In the genomic region with DNA sequence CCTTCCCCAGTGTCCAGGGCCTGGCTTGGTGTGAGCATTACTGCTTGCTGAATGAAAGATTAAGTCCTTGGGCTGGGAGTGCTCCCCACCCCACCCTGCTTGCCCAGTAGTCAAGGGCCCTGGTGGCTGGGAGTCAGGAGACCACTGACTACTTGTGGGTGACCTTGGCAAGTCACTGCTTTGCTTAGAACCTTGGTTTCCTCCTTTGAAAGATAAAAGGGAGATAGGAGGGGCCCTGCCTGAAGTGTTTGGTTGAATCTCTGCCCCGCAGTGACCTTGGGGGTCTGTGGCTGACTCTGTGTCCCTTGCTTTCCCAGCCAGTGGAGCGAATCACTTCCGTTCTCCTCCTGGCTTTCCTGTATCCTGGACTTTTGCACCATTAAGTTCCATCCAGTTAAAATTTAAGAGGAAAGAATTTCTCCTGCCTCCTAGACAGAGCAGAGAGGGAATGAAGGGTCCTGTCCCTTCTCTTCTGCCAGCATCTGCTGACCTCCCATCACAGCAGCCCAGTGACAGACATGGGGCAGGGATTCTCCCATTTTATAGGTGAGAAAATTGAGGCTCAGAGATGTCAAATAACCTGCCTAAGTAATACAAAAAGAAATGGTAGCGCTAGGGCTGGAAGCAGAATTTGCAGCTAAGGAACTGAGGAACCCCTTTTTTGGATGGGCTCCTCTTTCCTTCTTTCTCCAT, we compare ENCODE assay signal across 20 cellular contexts. TPM values are rescaled to one million over a fixed set of nuclear protein-coding genes. Genes with fewer than 3 reads are reported as not detected.
A peak's percentile ranks its signal among the peaks of the same experiment; 100 is the strongest.
DNase-seq lines count a peak whose midpoint lies in the region; ATAC-seq and TF ChIP-seq lines count a peak whose summit lies in the region.
"Had no signal": no experiment of that assay in that cellular context is flagged by ENCODE, and none has a peak within 500 bp of the region (broad histone marks: within the 10 kb centered on the region; RNA-seq: fewer than 3 reads in every experiment).

No MANE protein-coding gene starts in this region.

- no peaks in the 10 kb centered on the region for H3K9me3 Mint-ChIP-seq in activated naive CD4-positive, alpha-beta T cell treated with anti-CD3 and anti-CD28 coated beads, Interleukin-2, amount 10 ng/mL, durations not matched to agents 7 days and 5 days
- H3K9me3 Mint-ChIP-seq: CD4-positive, alpha-beta T cell had no signal

- peak overlapping the region in 1 of 5 donors; percentile 27 for H3K9ac ChIP-seq in subcutaneous abdominal adipose tissue (ENCODE audit: low read length in 5 of 5)

- no peak for TF ChIP-seq CTCF in left ventricle myocardium inferior (IDR thresholded peaks at IDR 0.05; ENCODE audit: borderline replicate concordance)
- no peak for TF ChIP-seq CTCF in coronary artery (IDR thresholded peaks at IDR 0.05)

- intact Hi-C loops in left ventricle myocardium inferior (cut with micrococcal nuclease) (no loop called here), right cardiac atrium (cut with DNase I) (no loop called here)

- H3K9me3 ChIP-seq in left ventricle myocardium inferior (replicated peaks) (no peaks in the 10 kb centered on the region), right cardiac atrium (ENCODE audit: control insufficient read depth, low read length) (no peaks in the 10 kb centered on the region), mesodermal cell (ENCODE audit: control insufficient read depth, low read length) (no peaks in the 10 kb centered on the region), subcutaneous abdominal adipose tissue (ENCODE audit: control insufficient read depth in 5 of 5, low read length in 5 of 5) (no peaks in the 10 kb centered on the region)
- H3K9me3 ChIP-seq: Caco-2, SJCRH30 had no signal

- CTCF ChIA-PET in activated naive CD4-positive, alpha-beta T cell treated with anti-CD3 and anti-CD28 coated beads, Interleukin-2, amount 10 ng/mL, durations not matched to agents 7 days and 5 days (lab: Charles Lee), result no interaction called here

- 66% methylated on average over 4 of the region's 4 CpGs for WGBS in right cardiac atrium
- WGBS in mesodermal cell (ENCODE audit: insufficient coverage in 2 of 2), 2 experiments, result 81% methylated on average over 3 of the region's 4 CpGs; no CpG with 5 or more reads in 1 of the 2 experiments

- H3K4me1 ChIP-seq in left ventricle myocardium inferior, result peaks cover 80% of the 10 kb centered on the region
- peaks cover 3% of the 10 kb centered on the region for H3K4me1 ChIP-seq in right cardiac atrium (ENCODE audit: control insufficient read depth, insufficient read depth, low read length)
- H3K4me1 ChIP-seq in mesodermal cell (ENCODE audit: control insufficient read depth, insufficient read depth, low read length, poor library complexity, severe bottlenecking), result peaks cover 15% of the 10 kb centered on the region
- peaks cover 13 to 82% (median 66%) of the 10 kb centered on the region in 5 donors for H3K4me1 ChIP-seq in subcutaneous abdominal adipose tissue (ENCODE audit: control insufficient read depth in 5 of 5, insufficient read depth in 5 of 5, low read length in 5 of 5)
- H3K4me1 ChIP-seq: SJCRH30 had no signal

- peaks cover 64% of the 10 kb centered on the region for H3K27me3 Mint-ChIP-seq in activated naive CD4-positive, alpha-beta T cell treated with anti-CD3 and anti-CD28 coated beads, Interleukin-2, amount 10 ng/mL, durations not matched to agents 7 days and 5 days

- no peak for DNase-seq in left ventricle myocardium inferior
- no peak for DNase-seq in right cardiac atrium
- no peak for DNase-seq in coronary artery (ENCODE audit: low spot score)
- no peak for DNase-seq in HuH-7 (ENCODE audit: low spot score)
- DNase-seq in activated naive CD4-positive, alpha-beta T cell treated with anti-CD3 and anti-CD28 coated beads, Interleukin-2, amount 10 ng/mL, durations not matched to agents 7 days and 5 days, result no peak
- DNase-seq: Caco-2; CD4-positive, alpha-beta T cell; GF-D8; HCEC 1CT; KG1; NCI-H1417 treated with DMSO at 0.1 percent for 48 hours; NCI-H1930; NCI-H226; NCI-H524; PC-3; SJCRH30 had no signal

- H3K4me3 ChIP-seq in left ventricle myocardium inferior (no peak overlapping the region), right cardiac atrium (ENCODE audit: low read length) (no peak overlapping the region), coronary artery (no peak overlapping the region), mesodermal cell (ENCODE audit: extremely low read depth, insufficient read depth, low read length, poor library complexity, severe bottlenecking) (no peak overlapping the region), subcutaneous abdominal adipose tissue (ENCODE audit: low read depth in 1 of 5, low read length in 5 of 5) (no peak overlapping the region)
- H3K4me3 ChIP-seq: SJCRH30 had no signal

- H3K27ac ChIP-seq in left ventricle myocardium inferior (replicated peaks) (peak overlapping the region; percentile 87), right cardiac atrium (ENCODE audit: low read length) (no peak overlapping the region), coronary artery (peak overlapping the region; percentile 7 to 49), mesodermal cell (ENCODE audit: low read depth, low read length, severe bottlenecking) (peak overlapping the region; percentile 41), subcutaneous abdominal adipose tissue (ENCODE audit: low read depth, low read length) (peak overlapping the region; percentile 42)
- H3K27ac ChIP-seq: RWPE1, SJCRH30 had no signal

- H3K27me3 ChIP-seq in left ventricle myocardium inferior (ENCODE audit: low read depth), result no peaks in the 10 kb centered on the region
- no peaks in the 10 kb centered on the region for H3K27me3 ChIP-seq in right cardiac atrium (ENCODE audit: control insufficient read depth, insufficient read depth)
- H3K27me3 ChIP-seq in subcutaneous abdominal adipose tissue (ENCODE audit: control insufficient read depth in 5 of 5, insufficient read depth in 4 of 5, low read length in 5 of 5), result no peaks in the 10 kb centered on the region

- no peak overlapping the region for H3K4me3 Mint-ChIP-seq in activated naive CD4-positive, alpha-beta T cell treated with anti-CD3 and anti-CD28 coated beads, Interleukin-2, amount 10 ng/mL, durations not matched to agents 7 days and 5 days
- H3K4me3 Mint-ChIP-seq: CD4-positive, alpha-beta T cell had no signal

- H3K36me3 Mint-ChIP-seq in activated naive CD4-positive, alpha-beta T cell treated with anti-CD3 and anti-CD28 coated beads, Interleukin-2, amount 10 ng/mL, durations not matched to agents 7 days and 5 days, result no peaks in the 10 kb centered on the region

- peaks cover 2% of the 10 kb centered on the region for H3K4me1 Mint-ChIP-seq in activated naive CD4-positive, alpha-beta T cell treated with anti-CD3 and anti-CD28 coated beads, Interleukin-2, amount 10 ng/mL, durations not matched to agents 7 days and 5 days

- ATAC-seq in right cardiac atrium (no peak), GM19397 (IDR thresholded peaks at IDR 0.05; ENCODE audit: unreplicated experiment) (no peak)
- ATAC-seq: PC-3 had no signal

- no peak overlapping the region for H3K27ac Mint-ChIP-seq in activated naive CD4-positive, alpha-beta T cell treated with anti-CD3 and anti-CD28 coated beads, Interleukin-2, amount 10 ng/mL, durations not matched to agents 7 days and 5 days
- H3K27ac Mint-ChIP-seq: CD4-positive, alpha-beta T cell had no signal

- H3K36me3 ChIP-seq in left ventricle myocardium inferior (no peaks in the 10 kb centered on the region), mesodermal cell (ENCODE audit: control insufficient read depth, insufficient read depth, low read length) (no peaks in the 10 kb centered on the region), subcutaneous abdominal adipose tissue (ENCODE audit: control insufficient read depth in 5 of 5, insufficient read depth in 5 of 5, low read length in 5 of 5) (no peaks in the 10 kb centered on the region)
- H3K36me3 ChIP-seq: SJCRH30 had no signal

RNA-seq across cellular contexts. Expression of gene EPB41L1, which starts 3.5 kb away (rescaled TPM):
- total RNA-seq in left ventricle myocardium inferior (14.6 TPM), right cardiac atrium (10 to 100 TPM; 21.9 to 33.8 (median 28.8) TPM)
- polyA plus RNA-seq in right cardiac atrium, result 12.1 TPM
- 45.7 TPM for polyA plus RNA-seq in mesodermal cell (2013, experiment 1 of 2)
- 37.1 TPM for polyA plus RNA-seq in mesodermal cell (2013, experiment 2 of 2)
